In the genomic region with DNA sequence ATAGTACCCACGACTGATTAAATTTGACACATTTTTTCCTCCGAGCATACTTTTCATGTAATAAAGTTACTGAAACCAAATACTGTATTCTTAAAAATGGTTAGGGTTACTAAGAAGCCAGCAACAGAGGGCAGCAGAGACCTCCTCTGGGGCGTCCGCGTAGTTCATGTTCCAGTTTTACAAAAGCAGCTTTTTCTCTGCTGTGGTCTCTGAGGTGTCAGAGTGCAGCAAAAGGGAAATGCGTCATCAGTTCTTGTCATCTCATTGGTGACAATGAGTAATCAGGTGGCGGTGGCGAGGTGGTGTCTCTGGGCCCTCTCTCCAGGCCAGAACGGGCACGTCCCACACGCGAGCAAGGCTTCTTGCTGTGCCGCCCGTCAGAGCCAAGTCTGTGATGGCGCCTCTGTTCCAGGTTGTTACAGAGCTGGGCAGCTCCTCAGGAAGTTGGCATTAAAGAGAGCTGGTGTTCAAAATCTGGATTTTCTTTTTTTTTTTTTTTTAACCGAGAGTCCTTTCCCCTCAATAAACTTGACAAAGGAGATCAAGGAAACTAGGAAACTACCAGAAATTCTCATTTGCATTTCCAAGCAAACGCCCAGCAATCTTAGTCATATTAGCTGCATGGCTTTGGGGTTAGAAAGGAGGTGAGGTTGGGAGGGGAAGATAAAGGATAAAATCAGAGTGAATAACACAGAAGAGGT, we compare ENCODE assay signal across 8 cellular contexts.
A peak's percentile ranks its signal among the peaks of the same experiment; 100 is the strongest.
DNase-seq lines count a peak whose midpoint lies in the region; ATAC-seq and TF ChIP-seq lines count a peak whose summit lies in the region.

No MANE protein-coding gene starts in this region.

- H3K27ac ChIP-seq in CD4-positive, alpha-beta T cell (ENCODE audit: low read depth, low read length), result peak overlapping the region; percentile 81

- peak; percentile 96 for ATAC-seq in CD4-positive, alpha-beta T cell (ENCODE audit: poor library complexity)
- peak; percentile 99 for ATAC-seq in GM19397 (IDR thresholded peaks at IDR 0.05; ENCODE audit: unreplicated experiment)
- ATAC-seq in HG03565 (IDR thresholded peaks at IDR 0.05; ENCODE audit: unreplicated experiment), result peak; percentile 99

- DNase-seq in CD4-positive, alpha-beta T cell, result peak; percentile 84 to 94 (median 87)
- peak; percentile 93 for DNase-seq in NCI-H774 (lab: John Stamatoyannopoulos, UW)
- peak; percentile 96 for DNase-seq in activated CD4-positive, alpha-beta memory T cell treated with anti-CD3 and anti-CD28 coated beads for 36 hours
- peak; percentile 75 for DNase-seq in ecto neural progenitor cell (ENCODE audit: low spot score)
- DNase-seq in lower leg skin (ENCODE audit: low spot score in 2 of 2), result peak; percentile 87 to 95
- DNase-seq in stimulated activated CD4-positive, alpha-beta T cell treated with anti-CD3 and anti-CD28 coated beads, Interleukin-4, amount 100 ng/mL, for 4 hours, result peak; percentile 80 to 95

- no peaks in the 10 kb centered on the region for H3K27me3 ChIP-seq in CD4-positive, alpha-beta T cell (ENCODE audit: control insufficient read depth, insufficient read depth, low read length)

- no peaks in the 10 kb centered on the region for H3K9me3 Mint-ChIP-seq in CD4-positive, alpha-beta T cell
- no peaks in the 10 kb centered on the region for H3K9me3 Mint-ChIP-seq in activated CD4-positive, alpha-beta memory T cell treated with anti-CD3 and anti-CD28 coated beads for 36 hours

- peak overlapping the region; percentile 77 for H3K4me3 Mint-ChIP-seq in CD4-positive, alpha-beta T cell
- peak overlapping the region; percentile 66 for H3K4me3 Mint-ChIP-seq in activated CD4-positive, alpha-beta memory T cell treated with anti-CD3 and anti-CD28 coated beads for 36 hours

- POLR2A ChIA-PET in CD4-positive, alpha-beta T cell (lab: Charles Lee), result interaction anchor here (0.6 to 2.3 kb wide), 28 partner anchors 9 to 739 kb away, joined by 3 to 55 read pairs (median 4); a partner anchor contains a TSS
- POLR2A ChIA-PET in activated CD4-positive, alpha-beta memory T cell treated with anti-CD3 and anti-CD28 coated beads for 36 hours (lab: Charles Lee), result interaction anchor here (0.6 to 3.6 kb wide), 18 partner anchors 9 to 470 kb away, joined by 3 to 24 read pairs (median 4); a partner anchor contains a TSS

- H3K27me3 Mint-ChIP-seq in CD4-positive, alpha-beta T cell, result no peaks in the 10 kb centered on the region
- peaks cover 5% of the 10 kb centered on the region for H3K27me3 Mint-ChIP-seq in activated CD4-positive, alpha-beta memory T cell treated with anti-CD3 and anti-CD28 coated beads for 36 hours

- peak; percentile 89 for TF ChIP-seq CTCF in CD4-positive, alpha-beta T cell (IDR thresholded peaks at IDR 0.05)
- peak in 1 of 3 donors; percentile 40 for TF ChIP-seq CTCF in lower leg skin (IDR thresholded peaks at IDR 0.05)

- CTCF ChIA-PET in CD4-positive, alpha-beta T cell (lab: Charles Lee), result interaction anchor here (0.6 to 1.7 kb wide), 32 partner anchors 9 to 519 kb away, joined by 3 to 12 read pairs (median 4); a partner anchor contains a TSS
- CTCF ChIA-PET in activated CD4-positive, alpha-beta memory T cell treated with anti-CD3 and anti-CD28 coated beads for 36 hours (lab: Charles Lee), result interaction anchor here (0.6 to 3.9 kb wide), 24 partner anchors 9 to 733 kb away, joined by 3 to 46 read pairs (median 4); a partner anchor contains a TSS

- no peak for TF ChIP-seq POLR2A in lower leg skin (IDR thresholded peaks at IDR 0.05)

- WGBS in lower leg skin, 2 donors, result 3% methylated on average over 17 of the region's 17 CpGs

- no peak overlapping the region for H3K4me3 ChIP-seq in lower leg skin (ENCODE audit: low read depth, poor library complexity, severe bottlenecking)

- H3K27ac Mint-ChIP-seq in CD4-positive, alpha-beta T cell, result peak overlapping the region; percentile 99
- peak overlapping the region; percentile 100 for H3K27ac Mint-ChIP-seq in activated CD4-positive, alpha-beta memory T cell treated with anti-CD3 and anti-CD28 coated beads for 36 hours

- intact Hi-C loops in CD4-positive, alpha-beta T cell (cut with DNase I, micrococcal nuclease), result loop anchor here (1.0 to 10.0 kb wide), 17 partner anchors 22 to 1072 kb away; a partner anchor contains a TSS
- intact Hi-C loops in activated CD4-positive, alpha-beta memory T cell treated with anti-CD3 and anti-CD28 coated beads for 36 hours (cut with micrococcal nuclease), result loop anchor here (1.0 to 2.0 kb wide), 15 partner anchors 10 to 519 kb away; a partner anchor contains a TSS
- intact Hi-C loops in lower leg skin (cut with DNase I; ENCODE audit: low total_unique reads), result no loop called here

- no peaks in the 10 kb centered on the region for H3K9me3 ChIP-seq in CD4-positive, alpha-beta T cell (ENCODE audit: control insufficient read depth, low read length)

- no peaks in the 10 kb centered on the region for H3K36me3 Mint-ChIP-seq in CD4-positive, alpha-beta T cell (ENCODE audit: low read depth)
- H3K36me3 Mint-ChIP-seq in activated CD4-positive, alpha-beta memory T cell treated with anti-CD3 and anti-CD28 coated beads for 36 hours, result no peaks in the 10 kb centered on the region

- H3K4me1 Mint-ChIP-seq in CD4-positive, alpha-beta T cell (ENCODE audit: low read depth), result peaks cover 13% of the 10 kb centered on the region
- H3K4me1 Mint-ChIP-seq in activated CD4-positive, alpha-beta memory T cell treated with anti-CD3 and anti-CD28 coated beads for 36 hours (ENCODE audit: low read depth), result peaks cover 33% of the 10 kb centered on the region
